Comparison of ENCODE assay signal across 14 cellular contexts in genomic region chr20:47492284-47492683, GRCh38. TPM values are rescaled to one million over a fixed set of nuclear protein-coding genes. Genes with fewer than 3 reads are reported as not detected.
DNase-seq lines count a peak whose midpoint lies in the region; ATAC-seq, FAIRE-seq and TF ChIP-seq lines count a peak whose summit lies in the region.
"Had no signal": no experiment of that assay in that cellular context is flagged by ENCODE, and none has a peak within 500 bp of the region (broad histone marks: within the 10 kb centered on the region; RNA-seq: fewer than 3 reads in every experiment).

No MANE protein-coding gene starts in this region.

- peaks cover 25% of the 10 kb centered on the region for H3K4me1 ChIP-seq in A549
- H3K4me1 ChIP-seq in sigmoid colon = peaks cover 0 to 21% (median 16%) of the 10 kb centered on the region in 4 donors

- H3K27me3 ChIP-seq in sigmoid colon = no peaks in the 10 kb centered on the region

- peaks cover 7% of the 10 kb centered on the region for H3K36me3 Mint-ChIP-seq in activated CD4-positive, alpha-beta memory T cell treated with anti-CD3 and anti-CD28 coated beads, Interleukin-2, amount 10 ng/mL, durations not matched to agents 7 days and 5 days (ENCODE audit: low read depth)
- H3K36me3 Mint-ChIP-seq in chondrocyte (ENCODE audit: low read depth) = no peaks in the 10 kb centered on the region
- H3K36me3 Mint-ChIP-seq: CD4-positive, CD25-positive, alpha-beta regulatory T cell had no signal

- DNase-seq in DMS 273 (lab: John Stamatoyannopoulos, UW; ENCODE audit: unreplicated experiment) (peak; percentile 26), DMS 273 treated with DMSO at 0.1 percent for 48 hours (lab: John Stamatoyannopoulos, UW) (no peak), A549 (ENCODE audit: low read depth in 1 of 2, low spot score in 1 of 2) (no peak), sigmoid colon (no peak), KBM-7 (no peak), chondrocyte (ENCODE audit: low spot score) (no peak)
- no peak for DNase-seq in activated CD4-positive, alpha-beta memory T cell treated with anti-CD3 and anti-CD28 coated beads, Interleukin-2, amount 10 ng/mL, durations not matched to agents 7 days and 5 days
- no peak for DNase-seq in stimulated activated CD4-positive, alpha-beta T cell treated with anti-CD3 and anti-CD28 coated beads, Interleukin-4, amount 100 ng/mL, for 4 hours
- DNase-seq: activated naive CD4-positive, alpha-beta T cell treated with anti-CD3 and anti-CD28 coated beads, Interleukin-2, amount 10 ng/mL, durations not matched to agents 7 days and 5 days; CD4-positive, CD25-positive, alpha-beta regulatory T cell; NCI-H1930; RPMI8226 had no signal

- H3K27ac Mint-ChIP-seq in activated CD4-positive, alpha-beta memory T cell treated with anti-CD3 and anti-CD28 coated beads, Interleukin-2, amount 10 ng/mL, durations not matched to agents 7 days and 5 days = peak overlapping the region; percentile 24
- H3K27ac Mint-ChIP-seq in chondrocyte (ENCODE audit: unreplicated experiment) = no peak overlapping the region
- H3K27ac Mint-ChIP-seq: GM23338 had no signal

- 92% methylated on average over 3 of the region's 3 CpGs for WGBS in A549 (ENCODE audit: missing lambda C conversion rate)
- 83 to 90% methylated on average over 3 of the region's 3 CpGs for WGBS in sigmoid colon, 2 donors

- no peak overlapping the region for H3K4me3 Mint-ChIP-seq in activated CD4-positive, alpha-beta memory T cell treated with anti-CD3 and anti-CD28 coated beads, Interleukin-2, amount 10 ng/mL, durations not matched to agents 7 days and 5 days
- no peak overlapping the region for H3K4me3 Mint-ChIP-seq in chondrocyte (ENCODE audit: unreplicated experiment)
- H3K4me3 Mint-ChIP-seq: activated naive CD4-positive, alpha-beta T cell treated with anti-CD3 and anti-CD28 coated beads, Interleukin-2, amount 10 ng/mL, durations not matched to agents 7 days and 5 days; GM23338; nephron had no signal

- TF ChIP-seq CTCF in A549 (IDR thresholded peaks at IDR 0.05) (no peak), sigmoid colon (IDR thresholded peaks at IDR 0.05) (no peak), chondrocyte (IDR thresholded peaks at IDR 0.05) (no peak)

- peak overlapping the region; percentile 59; the same call in 2 of the 3 replicates for H3K4me2 ChIP-seq in A549
- H3K4me2 ChIP-seq: GM23338 had no signal

- peaks cover 3% of the 10 kb centered on the region for H3K9me3 Mint-ChIP-seq in activated CD4-positive, alpha-beta memory T cell treated with anti-CD3 and anti-CD28 coated beads, Interleukin-2, amount 10 ng/mL, durations not matched to agents 7 days and 5 days
- peaks cover 2% of the 10 kb centered on the region for H3K9me3 Mint-ChIP-seq in chondrocyte (ENCODE audit: low read depth)
- H3K9me3 Mint-ChIP-seq: CD4-positive, CD25-positive, alpha-beta regulatory T cell; GM23338; nephron had no signal

- H3K27ac ChIP-seq in A549 = peak overlapping the region; percentile 60 to 73; a peak in 4 of 6 replicates
- H3K27ac ChIP-seq in sigmoid colon = peak overlapping the region; percentile 61 to 77 (median 75)

- H3K36me3 ChIP-seq in sigmoid colon = no peaks in the 10 kb centered on the region

- no peak for ATAC-seq in A549
- ATAC-seq: GM23338 had no signal

- no peak for TF ChIP-seq RAD21 in A549 (conservative IDR thresholded peaks at IDR 0.05 in 1 of 2, IDR thresholded peaks at IDR 0.05 in 1 of 2)

- POLR2A ChIA-PET in A549 (lab: Yijun Ruan, JAX) = interaction anchor here (2.5 kb wide), 1 partner anchor 10 kb away, joined by 30 read pairs; the partner anchor contains the start of gene NCOA3
- POLR2A ChIA-PET in activated CD4-positive, alpha-beta memory T cell treated with anti-CD3 and anti-CD28 coated beads, Interleukin-2, amount 10 ng/mL, durations not matched to agents 7 days and 5 days (lab: Charles Lee) = interaction anchor here (14.7 kb wide), 1 partner anchor 11 kb away, joined by 351 read pairs; the partner anchor contains the start of gene NCOA3

- intact Hi-C loops in sigmoid colon (cut with DNase I) = no loop called here

- H3K4me1 Mint-ChIP-seq in activated CD4-positive, alpha-beta memory T cell treated with anti-CD3 and anti-CD28 coated beads, Interleukin-2, amount 10 ng/mL, durations not matched to agents 7 days and 5 days = peaks cover 72% of the 10 kb centered on the region
- peaks cover 23% of the 10 kb centered on the region for H3K4me1 Mint-ChIP-seq in chondrocyte (ENCODE audit: low read depth)

- TF ChIP-seq POLR2A in A549 (IDR thresholded peaks at IDR 0.05; ENCODE audit: low read length) = no peak
- TF ChIP-seq POLR2A in sigmoid colon (IDR thresholded peaks at IDR 0.05) = no peak

- H3K4me3 ChIP-seq in A549 = no peak overlapping the region
- no peak overlapping the region for H3K4me3 ChIP-seq in sigmoid colon
- H3K4me3 ChIP-seq: GM23338 had no signal

- no peaks in the 10 kb centered on the region for H3K27me3 Mint-ChIP-seq in activated CD4-positive, alpha-beta memory T cell treated with anti-CD3 and anti-CD28 coated beads, Interleukin-2, amount 10 ng/mL, durations not matched to agents 7 days and 5 days
- H3K27me3 Mint-ChIP-seq in chondrocyte (ENCODE audit: low read depth) = no peaks in the 10 kb centered on the region
- H3K27me3 Mint-ChIP-seq: activated naive CD4-positive, alpha-beta T cell treated with anti-CD3 and anti-CD28 coated beads, Interleukin-2, amount 10 ng/mL, durations not matched to agents 7 days and 5 days; CD4-positive, CD25-positive, alpha-beta regulatory T cell had no signal

- no peak for FAIRE-seq in A549 (lab: Jason Lieb, UNC)

- CTCF ChIA-PET in A549 (lab: Yijun Ruan, JAX) = interaction anchor here (1.7 kb wide), 2 partner anchors 11 to 740 kb away, joined by 4 to 5 read pairs; no protein-coding TSS in a partner anchor
- CTCF ChIA-PET in activated CD4-positive, alpha-beta memory T cell treated with anti-CD3 and anti-CD28 coated beads, Interleukin-2, amount 10 ng/mL, durations not matched to agents 7 days and 5 days (lab: Charles Lee) = interaction anchor here (1.1 kb wide), 1 partner anchor 9 kb away, joined by 3 read pairs; the partner anchor contains the start of gene NCOA3

- TF ChIP-seq EP300 in A549 (IDR thresholded peaks at IDR 0.05) (no peak), sigmoid colon (IDR thresholded peaks at IDR 0.05) (no peak)

- in situ Hi-C loops in KBM-7 (cut with MboI; ENCODE audit: low pct_unique_long_range_greater_than_20kb, low sequenced_read_pairs) = no loop called here

- H3K9me3 ChIP-seq in A549 (0 out of 3 replicates have a peak, but pooled peaks cover 6% of the 10 kb centered on the region), sigmoid colon (no peaks in the 10 kb centered on the region)

TF ChIP-seq in A549, 52 proteins besides CTCF, POLR2A, EP300 and RAD21:
- TF ChIP-seq TFCP2L1 (CRISPR knock-in tag; IDR thresholded peaks at IDR 0.05) (no peak), MAX (IDR thresholded peaks at IDR 0.05) (no peak), BHLHE40 (IDR thresholded peaks at IDR 0.05; ENCODE audit: low read depth, low read length) (no peak)

RNA-seq across cellular contexts. Expression of gene NCOA3, which starts 9.4 kb away (rescaled TPM):
- polyA plus RNA-seq in A549 (2011; rRNA removed) (135 and 136 TPM in 2 replicates), A549 (2017; fragmentation: RNase III; extraction: RNeasy Plus Mini Kit Qiagen cat#74134 plus additional on column Dnase treatment) (35.8 to 43.4 TPM (median 42.9 TPM) in 3 replicates), sigmoid colon (10 to 100 TPM in 1 of 3 donors, 1 to 10 TPM in 2; 4.8 to 13.7 (median 4.9) TPM)
- polyA plus RNA-seq in A549 (2012; cell fraction: cytosol; rRNA removed) = 27.5 and 35.2 TPM in 2 replicates
- 28.3 and 32.1 TPM in 2 replicates for polyA plus RNA-seq in A549 (2012; cell fraction: nucleus; rRNA removed)
- polyA minus RNA-seq in A549 (2011; rRNA and poly(A)+ RNA removed) = 179 and 198 TPM in 2 replicates
- total RNA-seq in activated CD4-positive, alpha-beta memory T cell treated with anti-CD3 and anti-CD28 coated beads, Interleukin-2, amount 10 ng/mL, durations not matched to agents 7 days and 5 days = 10 to 100 TPM; 81.0 to 83.1 TPM
- total RNA-seq in sigmoid colon (10 to 100 TPM; 22.8 to 51.0 (median 26.4) TPM), chondrocyte (38.1 to 56.0 TPM (median 45.2 TPM) in 3 replicates)
